8 cellular contexts compared by ENCODE assay signal in the genomic region with DNA sequence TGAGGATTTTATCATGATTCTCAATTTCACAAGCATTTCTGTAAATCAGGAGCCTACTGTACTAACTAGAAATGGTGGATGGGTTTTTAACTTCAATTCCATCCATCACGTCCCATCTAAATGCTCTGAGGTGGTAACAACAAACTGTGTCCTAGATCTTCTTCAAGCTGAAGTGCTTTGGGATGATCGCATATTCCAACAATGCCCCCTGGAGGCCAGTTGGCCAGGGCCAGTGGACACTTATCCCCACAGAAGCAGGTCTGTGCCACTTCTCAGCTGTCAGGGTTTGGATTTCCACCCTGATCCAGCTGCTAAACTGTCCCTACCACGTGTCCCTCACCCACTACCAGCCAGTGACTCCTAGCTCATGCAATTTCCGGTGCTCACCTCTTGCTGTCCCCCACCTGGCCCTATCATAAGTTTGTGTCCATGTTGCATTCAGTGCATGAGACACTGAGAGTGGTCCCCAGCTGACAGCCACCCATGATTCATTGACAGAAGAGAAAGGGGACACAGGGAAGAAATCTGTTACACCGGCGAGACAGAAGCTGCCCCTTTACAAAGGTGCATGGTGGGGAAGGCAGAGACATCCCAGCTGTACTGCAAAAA. TPM values are rescaled to one million over a fixed set of nuclear protein-coding genes. Genes with fewer than 3 reads are reported as not detected.
DNase-seq lines count a peak whose midpoint lies in the region; ATAC-seq and TF ChIP-seq lines count a peak whose summit lies in the region.
"Not testable (repeated sequence)": the region's sequence is repeated elsewhere in the genome, so short reads cannot be mapped to it uniquely, and the experiment has no call there.

No MANE protein-coding gene starts in this region.

- TF ChIP-seq POLR2A in spleen (IDR thresholded peaks at IDR 0.05): not testable (repeated sequence)

- H3K9me3 ChIP-seq in mammary epithelial cell (replicated peaks; ENCODE audit: insufficient read depth, low read length); mesenchymal stem cell (ENCODE audit: control insufficient read depth, low read length); spleen: not testable (repeated sequence)

- H3K27me3 Mint-ChIP-seq in GM23338 (ENCODE audit: insufficient read depth, low read depth, poor library complexity); glutamatergic neuron (ENCODE audit: unreplicated experiment): not testable (repeated sequence)

- CTCF ChIA-PET in mammary epithelial cell (lab: Charles Lee; ENCODE audit: low non-redundant PET): not testable (repeated sequence)

- H2BK120ac ChIP-seq in mesenchymal stem cell (ENCODE audit: low read depth, low read length): not testable (repeated sequence)

- H3K4me3 ChIP-seq in AG09309 (ENCODE audit: control insufficient read depth, low read depth, low read length); GM23338; mammary epithelial cell (replicated peaks in 1 of 3; ENCODE audit: insufficient read depth in 1 of 3, low read depth in 2 of 3, low read length in 3 of 3); mesenchymal stem cell (ENCODE audit: insufficient read depth in 1 of 2, low read depth in 1 of 2, low read length in 2 of 2); spleen: not testable (repeated sequence)

- not testable (repeated sequence) for H3K36me3 ChIP-seq in GM23338 (ENCODE audit: insufficient read depth); mammary epithelial cell (ENCODE audit: insufficient read depth, low read length); mesenchymal stem cell (ENCODE audit: control insufficient read depth in 1 of 2, insufficient read depth in 2 of 2, low read depth in 1 of 2, low read length in 2 of 2); spleen

- H4K91ac ChIP-seq in mesenchymal stem cell (ENCODE audit: low read length): not testable (repeated sequence)

- H4K20me1 ChIP-seq in GM23338 (replicated peaks; ENCODE audit: insufficient read depth); mammary epithelial cell (ENCODE audit: insufficient read depth, low read length): not testable (repeated sequence)

- in situ Hi-C loops in mammary epithelial cell (cut with MboI; ENCODE audit: low sequenced_read_pairs in 2 of 2): not testable (repeated sequence)

- 63% methylated on average over 4 of the region's 6 CpGs for WGBS in mammary epithelial cell (ENCODE audit: low coverage, missing lambda C conversion rate)
- 60% methylated on average over 3 of the region's 6 CpGs for WGBS in mesenchymal stem cell
- 66 to 81% (median 66%) methylated on average over 4 to 6 of the region's 6 CpGs for WGBS in spleen, 5 donors

- H3K4me3 Mint-ChIP-seq in GM23338; glutamatergic neuron (ENCODE audit: unreplicated experiment): not testable (repeated sequence)

- not testable (repeated sequence) for H3K27ac Mint-ChIP-seq in GM23338; glutamatergic neuron (ENCODE audit: unreplicated experiment)

- DNase-seq in AG09309 (ENCODE audit: low read depth); spleen: not testable (repeated sequence)
- peak; percentile 68 for DNase-seq in GM23338 (ENCODE audit: low spot score)
- peak; percentile 9 for DNase-seq in NCI-H2029 (lab: John Stamatoyannopoulos, UW)
- peak; percentile 75 for DNase-seq in SK-N-DZ (ENCODE audit: low spot score)
- peak; percentile 31 for DNase-seq in mammary epithelial cell
- peak; percentile 76 for DNase-seq in glutamatergic neuron
- DNase-seq in mesenchymal stem cell: peak; percentile 52

- intact Hi-C loops in mammary epithelial cell (cut with micrococcal nuclease): loop anchor here (1.0 kb wide), 1 partner anchor 253 kb away; no protein-coding TSS in a partner anchor
- intact Hi-C loops in spleen (cut with DNase I; ENCODE audit: low total_unique reads): not testable (repeated sequence)

- H3K9me2 ChIP-seq in GM23338 (ENCODE audit: insufficient read depth): not testable (repeated sequence)

- H3K4me1 Mint-ChIP-seq in GM23338; glutamatergic neuron (ENCODE audit: low read depth, unreplicated experiment): not testable (repeated sequence)

- not testable (repeated sequence) for BruUV-seq in mammary epithelial cell (replicated peaks; lab: Mats Ljungman, UMichigan)

- H3K4ac ChIP-seq in mesenchymal stem cell (ENCODE audit: low read depth in 1 of 2, low read length in 2 of 2): not testable (repeated sequence)

- H3K14ac ChIP-seq in mesenchymal stem cell (ENCODE audit: low read length in 2 of 2): not testable (repeated sequence)

- dilution Hi-C loops in mammary epithelial cell (cut with HindIII; ENCODE audit: low sequenced_read_pairs): not testable (repeated sequence)

- H3K4me1 ChIP-seq in GM23338 (ENCODE audit: insufficient read depth); mammary epithelial cell (ENCODE audit: insufficient read depth, low read length); mesenchymal stem cell (ENCODE audit: control insufficient read depth, insufficient read depth, low read depth, low read length); spleen: not testable (repeated sequence)

- H3K9ac ChIP-seq in mammary epithelial cell (ENCODE audit: insufficient read depth, low read length); mesenchymal stem cell (ENCODE audit: low read length): not testable (repeated sequence)

- H2AK5ac ChIP-seq in mesenchymal stem cell (ENCODE audit: low read length, severe bottlenecking): not testable (repeated sequence)

- not testable (repeated sequence) for H3K36me3 Mint-ChIP-seq in GM23338 (ENCODE audit: low read depth); glutamatergic neuron (ENCODE audit: unreplicated experiment)

- TF ChIP-seq CTCF in AG09309 (IDR thresholded peaks at IDR 0.05; ENCODE audit: control insufficient read depth, insufficient read depth, low read depth, low read length, missing control alignments): peak; percentile 73
- peak; percentile 57 to 82 for TF ChIP-seq CTCF in GM23338 (conservative IDR thresholded peaks at IDR 0.05; ENCODE audit: low read depth in 2 of 2)
- peak; percentile 29 to 59 for TF ChIP-seq CTCF in mammary epithelial cell (conservative IDR thresholded peaks at IDR 0.05 in 1 of 2, IDR thresholded peaks at IDR 0.05 in 1 of 2; ENCODE audit: extremely low read depth in 1 of 2, insufficient read depth in 1 of 2, low read depth in 1 of 2, low read length in 2 of 2)
- TF ChIP-seq CTCF in glutamatergic neuron (IDR thresholded peaks at IDR 0.05; ENCODE audit: partially characterized antibody, unreplicated experiment): peak; percentile 51
- peak in 6 of 11 experiments; percentile 33 to 63 (median 54) for TF ChIP-seq CTCF in spleen (IDR thresholded peaks at IDR 0.05 in 8 of 11, conservative IDR thresholded peaks at IDR 0.05 in 3 of 11)

- H2BK12ac ChIP-seq in mesenchymal stem cell (ENCODE audit: low read length in 2 of 2): not testable (repeated sequence)

- not testable (repeated sequence) for H3K23ac ChIP-seq in mesenchymal stem cell (ENCODE audit: low read length in 2 of 2)

- not testable (repeated sequence) for H3K4me2 ChIP-seq in GM23338; mammary epithelial cell (ENCODE audit: insufficient read depth, low read depth, low read length); mesenchymal stem cell (ENCODE audit: low read length, poor library complexity, severe bottlenecking)

- H3K79me2 ChIP-seq in GM23338 (replicated peaks; ENCODE audit: insufficient read depth); mammary epithelial cell (ENCODE audit: insufficient read depth, low read length): not testable (repeated sequence)

- ATAC-seq in GM23338: peak; percentile 88

- not testable (repeated sequence) for H3K27ac ChIP-seq in GM23338 (ENCODE audit: low read depth); mammary epithelial cell (ENCODE audit: insufficient read depth, low read depth, low read length); mesenchymal stem cell (ENCODE audit: low read length, poor library complexity, severe bottlenecking); spleen

- H3K79me1 ChIP-seq in mesenchymal stem cell (replicated peaks; ENCODE audit: low read length, poor library complexity, severe bottlenecking): not testable (repeated sequence)

- H2AFZ ChIP-seq in GM23338; mammary epithelial cell (ENCODE audit: low read depth, low read length); mesenchymal stem cell (ENCODE audit: low read depth, low read length): not testable (repeated sequence)

- H3K27me3 ChIP-seq in GM23338 (ENCODE audit: insufficient read depth); mammary epithelial cell (ENCODE audit: insufficient read depth, low read length); mesenchymal stem cell (ENCODE audit: control insufficient read depth in 1 of 2, insufficient read depth in 1 of 2, low read length in 2 of 2); spleen (replicated peaks in 1 of 7): not testable (repeated sequence)

- not testable (repeated sequence) for H2BK5ac ChIP-seq in mesenchymal stem cell (ENCODE audit: low read depth, low read length, poor library complexity, severe bottlenecking)

- not testable (repeated sequence) for H3K18ac ChIP-seq in mesenchymal stem cell (ENCODE audit: low read depth in 1 of 2, low read length in 2 of 2)

- H3F3A ChIP-seq in GM23338 (replicated peaks; ENCODE audit: low read depth): not testable (repeated sequence)

- not testable (repeated sequence) for H2BK15ac ChIP-seq in mesenchymal stem cell (ENCODE audit: low read depth, poor library complexity, severe bottlenecking)

- not testable (repeated sequence) for H3K9me3 Mint-ChIP-seq in GM23338; glutamatergic neuron (ENCODE audit: unreplicated experiment)

- not testable (repeated sequence) for H4K8ac ChIP-seq in mesenchymal stem cell (ENCODE audit: low read length)

RNA-seq across cellular contexts. Expression of a gene that starts 28.0 kb away (rescaled TPM):
- 54.4 and 59.5 TPM in 2 replicates for total RNA-seq in GM23338 (2014; rRNA removed; shearing (Covaris generic))
- polyA plus RNA-seq in GM23338 (2016; fragmentation: Nextera tagmentation; extraction: Ambion mirVana) (64.1 and 65.1 TPM in 2 replicates), mammary epithelial cell (10.3 TPM), spleen (1 to 10 TPM; 4.9 to 7.2 (median 5.8) TPM)
- 16.3 and 21.2 TPM in 2 replicates for polyA plus RNA-seq in SK-N-DZ (2014; cell fraction: cytosol; rRNA removed)
- 25.5 and 31.4 TPM in 2 replicates for polyA plus RNA-seq in SK-N-DZ (2014; cell fraction: nucleus; rRNA removed)
- total RNA-seq in mammary epithelial cell (10 to 100 TPM; 28.5 to 30.3 TPM), glutamatergic neuron (ENCODE audit: unreplicated experiment) (56.5 TPM), spleen (10 to 100 TPM; 28.7 to 42.7 (median 32.4) TPM)
- 30.4 TPM for polyA minus RNA-seq in mammary epithelial cell
- polyA plus RNA-seq in mesenchymal stem cell (2013, experiment 1 of 2): 11.3 TPM
- 11.3 TPM for polyA plus RNA-seq in mesenchymal stem cell (2013, experiment 2 of 2)
